28 cellular contexts compared by ENCODE assay signal in the genomic region with DNA sequence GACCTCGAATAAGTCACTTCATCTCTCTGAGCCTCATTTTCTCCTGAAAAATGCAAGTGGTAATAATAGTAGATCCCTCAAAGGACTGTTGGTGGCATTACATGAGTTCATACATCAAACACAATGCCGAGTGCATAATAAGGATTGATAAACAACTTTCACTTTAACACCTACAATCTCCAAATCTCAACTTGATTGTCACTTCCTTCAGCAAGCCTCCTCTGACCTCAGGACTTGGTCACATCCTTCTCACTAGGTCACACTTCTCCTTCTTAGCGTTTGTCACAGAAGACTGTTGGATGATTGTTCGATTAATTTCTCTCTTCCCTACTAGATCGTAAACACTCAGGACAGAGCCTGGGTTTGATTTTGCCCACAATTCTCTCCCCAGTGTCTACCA. TPM values are rescaled to one million over a fixed set of nuclear protein-coding genes. Genes with fewer than 3 reads are reported as not detected.
DNase-seq lines count a peak whose midpoint lies in the region; ATAC-seq and TF ChIP-seq lines count a peak whose summit lies in the region.
"Had no signal": no experiment of that assay in that cellular context is flagged by ENCODE, and none has a peak within 500 bp of the region (broad histone marks: within the 10 kb centered on the region; RNA-seq: fewer than 3 reads in every experiment).

No MANE protein-coding gene starts in this region.

- TF ChIP-seq CTCF in SU-DHL-6 (IDR thresholded peaks at IDR 0.05; ENCODE audit: insufficient read depth, low read length, poor library complexity, severe bottlenecking) (no peak), foreskin fibroblast (IDR thresholded peaks at IDR 0.05; ENCODE audit: low read depth, low read length) (no peak)

- no peaks in the 10 kb centered on the region for H3K4me1 ChIP-seq in CD8-positive, alpha-beta memory T cell (ENCODE audit: insufficient read depth, low read length)
- H3K4me1 ChIP-seq: foreskin keratinocyte, pancreas, Peyer's patch, suprapubic skin had no signal

- no peaks in the 10 kb centered on the region for H3K79me2 ChIP-seq in SU-DHL-6 (ENCODE audit: insufficient read depth, low read length)

- peak overlapping the region; percentile 19 for H2AFZ ChIP-seq in SU-DHL-6 (ENCODE audit: low read depth, low read length, severe bottlenecking)

- no peaks in the 10 kb centered on the region for H3K9me3 ChIP-seq in CD8-positive, alpha-beta memory T cell (ENCODE audit: low read length)
- peaks cover 6% of the 10 kb centered on the region for H3K9me3 ChIP-seq in KOPT-K1 (ENCODE audit: insufficient read depth, low read length, poor library complexity, severe bottlenecking)
- H3K9me3 ChIP-seq in SU-DHL-6 (ENCODE audit: insufficient read depth, low read length) = no peaks in the 10 kb centered on the region
- H3K9me3 ChIP-seq: pancreas, Peyer's patch, spleen, suprapubic skin had no signal

- no peak overlapping the region for H3K4me3 ChIP-seq in CD8-positive, alpha-beta memory T cell (ENCODE audit: low read length)
- H3K4me3 ChIP-seq in SU-DHL-6 (ENCODE audit: insufficient read depth, low read length, poor library complexity, severe bottlenecking) = no peak overlapping the region
- H3K4me3 ChIP-seq in foreskin fibroblast (ENCODE audit: low read depth in 1 of 2, low read length in 2 of 2) = no peak overlapping the region
- H3K4me3 ChIP-seq: coronary artery, lung, pancreas, Peyer's patch, spleen, suprapubic skin had no signal

- no peaks in the 10 kb centered on the region for H3K27me3 ChIP-seq in CD8-positive, alpha-beta memory T cell (ENCODE audit: insufficient read depth, low read length, poor library complexity, severe bottlenecking)
- no peaks in the 10 kb centered on the region for H3K27me3 ChIP-seq in SU-DHL-6 (ENCODE audit: low read length)
- H3K27me3 ChIP-seq: foreskin keratinocyte, pancreas, Peyer's patch, spleen, suprapubic skin had no signal

- peaks cover 7 to 13% (median 9%) of the 10 kb centered on the region in 3 donors for H3K4me1 Mint-ChIP-seq in CD8-positive, alpha-beta memory T cell
- peaks cover 6 to 9% of the 10 kb centered on the region in 2 donors for H3K4me1 Mint-ChIP-seq in effector memory CD8-positive, alpha-beta T cell (ENCODE audit: low read depth in 2 of 2)
- H3K4me1 Mint-ChIP-seq: activated CD4-positive, alpha-beta T cell treated with anti-CD3 and anti-CD28 coated beads for 36 hours; endodermal cell; neural crest cell had no signal

- POLR2A ChIA-PET in CD8-positive, alpha-beta memory T cell (lab: Charles Lee) = no interaction called here

- no peaks in the 10 kb centered on the region for H3K36me3 ChIP-seq in CD8-positive, alpha-beta memory T cell (ENCODE audit: insufficient read depth, low read length)
- H3K36me3 ChIP-seq in KOPT-K1 (ENCODE audit: insufficient read depth, low read length) (no peaks in the 10 kb centered on the region), SU-DHL-6 (ENCODE audit: low read length) (no peaks in the 10 kb centered on the region)
- H3K36me3 ChIP-seq: pancreas, Peyer's patch, spleen, suprapubic skin had no signal

- H3K36me3 Mint-ChIP-seq in CD8-positive, alpha-beta memory T cell = no peaks in the 10 kb centered on the region
- no peaks in the 10 kb centered on the region for H3K36me3 Mint-ChIP-seq in effector memory CD8-positive, alpha-beta T cell (ENCODE audit: insufficient read depth)

- no peak overlapping the region for H3K4me2 ChIP-seq in SU-DHL-6 (ENCODE audit: low read depth, low read length, poor library complexity, severe bottlenecking)

- H3K27ac ChIP-seq in CD8-positive, alpha-beta memory T cell (ENCODE audit: low read depth, low read length) = no peak overlapping the region
- H3K27ac ChIP-seq in KOPT-K1 (ENCODE audit: low read depth, low read length, poor library complexity, severe bottlenecking) (peak overlapping the region; percentile 26), SU-DHL-6 (ENCODE audit: low read depth, low read length) (no peak overlapping the region)
- H3K27ac ChIP-seq: coronary artery, foreskin keratinocyte, pancreas, Peyer's patch, suprapubic skin had no signal

- H3K27ac Mint-ChIP-seq in CD8-positive, alpha-beta memory T cell = peak overlapping the region in 7 of 8 donors; percentile 3 to 90 (median 66)
- peak overlapping the region in 1 of 2 donors; percentile 78 for H3K27ac Mint-ChIP-seq in effector memory CD8-positive, alpha-beta T cell
- H3K27ac Mint-ChIP-seq: activated CD4-positive, alpha-beta T cell treated with anti-CD3 and anti-CD28 coated beads for 36 hours; activated T-helper 1 cell treated with anti-CD3 and anti-CD28 coated beads, Interleukin-12 subunit alpha, Interleukin-12 subunit beta, Interleukin-2, Interleukin-4 antibody, amounts not matched to agents 30 ng/mL and 10 ng/mL and 1 ng/mL, durations not matched to agents 14 hours and 24 hours and 36 hours; endodermal cell had no signal

- no peaks in the 10 kb centered on the region for H3K9me2 ChIP-seq in SU-DHL-6 (replicated peaks; ENCODE audit: insufficient read depth, low read length)

- no peaks in the 10 kb centered on the region for H4K20me1 ChIP-seq in SU-DHL-6 (ENCODE audit: low read depth, low read length)

- H3K4me3 Mint-ChIP-seq in CD8-positive, alpha-beta memory T cell = peak overlapping the region in 5 of 7 donors; percentile 23 to 51 (median 44)
- H3K4me3 Mint-ChIP-seq in effector memory CD8-positive, alpha-beta T cell = peak overlapping the region in 1 of 2 donors; percentile 76
- H3K4me3 Mint-ChIP-seq: activated CD4-positive, alpha-beta T cell treated with anti-CD3 and anti-CD28 coated beads for 36 hours; activated T-helper 1 cell treated with anti-CD3 and anti-CD28 coated beads, Interleukin-12 subunit alpha, Interleukin-12 subunit beta, Interleukin-2, Interleukin-4 antibody, amounts not matched to agents 30 ng/mL and 10 ng/mL and 1 ng/mL, durations not matched to agents 14 hours and 24 hours and 36 hours; endodermal cell; neural crest cell had no signal

- peak in 1 of 5 donors; percentile 39 for DNase-seq in CD8-positive, alpha-beta memory T cell
- DNase-seq in effector memory CD8-positive, alpha-beta T cell = no peak
- DNase-seq in HPDE6-E6E7 (ENCODE audit: extremely low spot score) (no peak), activated gamma-delta T cell treated with Interleukin-2 at 50 U/mL for 16 hours (no peak), DMS114 treated with DMSO at 0.1 percent for 48 hours (lab: John Stamatoyannopoulos, UW; ENCODE audit: unreplicated experiment) (no peak), foreskin fibroblast (no peak)
- DNase-seq: DMS79; endodermal cell; foreskin keratinocyte; GDM1; HCEC 1CT; NCI-H1092 treated with DMSO at 0.1 percent for 48 hours; NCI-H187; NCI-H2171; pancreas; right cardiac atrium; spleen; stimulated activated CD4-positive, alpha-beta T cell treated with anti-CD3 and anti-CD28 coated beads, Interleukin-4, amount 100 ng/mL, for 1 hour had no signal

- CTCF ChIA-PET in CD8-positive, alpha-beta memory T cell (lab: Charles Lee) = interaction anchor here (0.9 kb wide), 1 partner anchor 8 kb away, joined by 3 read pairs; a partner anchor contains a TSS

- H3K9ac ChIP-seq in SU-DHL-6 (ENCODE audit: low read length) = no peak overlapping the region

- no peaks in the 10 kb centered on the region for H3F3A ChIP-seq in SU-DHL-6 (ENCODE audit: insufficient read depth)

- no peaks in the 10 kb centered on the region for H3K9me3 Mint-ChIP-seq in CD8-positive, alpha-beta memory T cell
- H3K9me3 Mint-ChIP-seq in effector memory CD8-positive, alpha-beta T cell = no peaks in the 10 kb centered on the region
- H3K9me3 Mint-ChIP-seq: activated T-helper 1 cell treated with anti-CD3 and anti-CD28 coated beads, Interleukin-12 subunit alpha, Interleukin-12 subunit beta, Interleukin-2, Interleukin-4 antibody, amounts not matched to agents 30 ng/mL and 10 ng/mL and 1 ng/mL, durations not matched to agents 14 hours and 24 hours and 36 hours; neural crest cell had no signal

- peaks cover 2 to 6% of the 10 kb centered on the region in 2 donors for H3K27me3 Mint-ChIP-seq in CD8-positive, alpha-beta memory T cell
- peaks cover 0 to 5% of the 10 kb centered on the region in 2 donors for H3K27me3 Mint-ChIP-seq in effector memory CD8-positive, alpha-beta T cell
- H3K27me3 Mint-ChIP-seq: activated CD4-positive, alpha-beta T cell treated with anti-CD3 and anti-CD28 coated beads for 36 hours had no signal

- ATAC-seq in effector memory CD8-positive, alpha-beta T cell (replicated peaks) = peak; percentile 90
- ATAC-seq: HepG2, right cardiac atrium had no signal

RNA-seq across cellular contexts. Expression of a gene that starts 7.9 kb away (rescaled TPM):
- 10 to 100 TPM; 27.2 to 30.8 TPM for total RNA-seq in CD8-positive, alpha-beta memory T cell
- 32.0 TPM for polyA plus RNA-seq in CD8-positive, alpha-beta memory T cell
